32 cellular contexts compared by ENCODE assay signal in genomic region chr12:15735837-15736615, GRCh38.
"Had no signal": no experiment of that assay in that cellular context is flagged by ENCODE, and none has a peak within 500 bp of the region (broad histone marks: within the 10 kb centered on the region; RNA-seq: fewer than 3 reads in every experiment).

No MANE protein-coding gene starts in this region.

- ATAC-seq: activated CD4-positive, CD25-positive, alpha-beta regulatory T cell treated with anti-CD3 and anti-CD28 coated beads, Interleukin-2, amount 50 U/mL, for 24 hours; gastrocnemius medialis; left ventricle myocardium superior; naive thymus-derived CD4-positive, alpha-beta T cell; sciatic nerve; SK-N-SH treated with all-trans-retinoic acid at 6 μM for 48 hours; stimulated activated effector memory CD8-positive, alpha-beta T cell treated with anti-CD3 and anti-CD28 coated beads, Interleukin-12 subunit alpha, Interleukin-12 subunit beta, amount 100 ng/mL, for 72 hours; T-helper 17 cell had no signal

- H3K36me3 ChIP-seq: gastrocnemius medialis, neural progenitor cell, suprapubic skin, tibial artery, WERI-Rb-1 had no signal

- H2AFZ ChIP-seq: neural progenitor cell had no signal

- H3K4me3 ChIP-seq: coronary artery, dorsolateral prefrontal cortex, gastrocnemius medialis, neural progenitor cell, skin epidermis, suprapubic skin, tibial artery had no signal

- H3K27ac ChIP-seq: coronary artery, dorsolateral prefrontal cortex, gastrocnemius medialis, neural progenitor cell, skin epidermis, suprapubic skin, tibial artery, WERI-Rb-1 had no signal

- H3K4me1 ChIP-seq: gastrocnemius medialis, neural progenitor cell had no signal

- DNase-seq: activated CD4-positive, alpha-beta T cell treated with anti-CD3 and anti-CD28 coated beads for 48 hours; activated CD4-positive, alpha-beta T cell treated with anti-CD3 and anti-CD28 coated beads, Interleukin-2, amount 50 U/mL, for 48 hours; activated CD8-positive, alpha-beta memory T cell treated with anti-CD3 and anti-CD28 coated beads for 24 hours; activated effector memory CD4-positive, alpha-beta T cell treated with Interleukin-2 at 50 U/mL for 16 hours; activated naive CD4-positive, alpha-beta T cell treated with Interleukin-2 at 50 U/mL for 16 hours; anterior cingulate cortex; dorsolateral prefrontal cortex; effector memory CD4-positive, alpha-beta T cell; gastrocnemius medialis; hypothalamus; immature natural killer cell; kidney glomerular epithelial cell; left ventricle myocardium superior; mammary epithelial cell; naive thymus-derived CD4-positive, alpha-beta T cell; occipital lobe; retina; stimulated activated CD4-positive, alpha-beta T cell treated with anti-CD3 and anti-CD28 coated beads, Interleukin-4, amount 100 ng/mL, for 24 hours; T-helper 17 cell; T1000; tibial artery; WERI-Rb-1 had no signal

- H3K4me2 ChIP-seq: neural progenitor cell had no signal

- H3K27me3 ChIP-seq: dorsolateral prefrontal cortex, gastrocnemius medialis, neural progenitor cell, suprapubic skin, tibial artery had no signal

- H3K9me3 ChIP-seq: gastrocnemius medialis, suprapubic skin, tibial artery had no signal

- H3K9ac ChIP-seq: neural progenitor cell had no signal

- FAIRE-seq: bronchial epithelial cell, urothelium cell line had no signal
